ENCODE assay signal across 25 cellular contexts in genomic region chr1:85615536-85615935, GRCh38. TPM values are rescaled to one million over a fixed set of nuclear protein-coding genes. Genes with fewer than 3 reads are reported as not detected.
"Had no signal": no experiment of that assay in that cellular context is flagged by ENCODE, and none has a peak within 500 bp of the region (broad histone marks: within the 10 kb centered on the region; RNA-seq: fewer than 3 reads in every experiment).

No MANE protein-coding gene starts in this region.

- H3K4me1 Mint-ChIP-seq: activated naive CD8-positive, alpha-beta T cell treated with anti-CD3 and anti-CD28 coated beads, Interleukin-2, amount 50 U/mL, for 24 hours; central memory CD8-positive, alpha-beta T cell had no signal

- H3K9ac ChIP-seq: SK-N-SH had no signal

- H3K4me2 ChIP-seq: SK-N-SH had no signal

- H3K27me3 Mint-ChIP-seq: activated CD8-positive, alpha-beta T cell treated with anti-CD3 and anti-CD28 coated beads for 36 hours; activated naive CD8-positive, alpha-beta T cell treated with anti-CD3 and anti-CD28 coated beads, Interleukin-2, amount 50 U/mL, for 24 hours; brain; central memory CD8-positive, alpha-beta T cell had no signal

- H3K9me3 Mint-ChIP-seq: activated CD8-positive, alpha-beta T cell treated with anti-CD3 and anti-CD28 coated beads for 36 hours had no signal

- H3K36me3 ChIP-seq: Peyer's patch, SJCRH30 had no signal

- H3K4me3 Mint-ChIP-seq: activated CD8-positive, alpha-beta T cell treated with anti-CD3 and anti-CD28 coated beads for 36 hours; activated naive CD8-positive, alpha-beta T cell treated with anti-CD3 and anti-CD28 coated beads, Interleukin-2, amount 50 U/mL, for 24 hours; brain; central memory CD8-positive, alpha-beta T cell had no signal

- H3K27ac Mint-ChIP-seq: activated CD8-positive, alpha-beta T cell treated with anti-CD3 and anti-CD28 coated beads for 36 hours; activated naive CD4-positive, alpha-beta T cell treated with anti-CD3 and anti-CD28 coated beads, Interleukin-2, amount 50 U/mL, for 72 hours; activated naive CD8-positive, alpha-beta T cell treated with anti-CD3 and anti-CD28 coated beads, Interleukin-2, amount 50 U/mL, for 24 hours; brain had no signal

- H3K4me3 ChIP-seq: Peyer's patch, SJCRH30 had no signal

- H3K4me1 ChIP-seq: Peyer's patch had no signal

- H3K27me3 ChIP-seq: Peyer's patch, SJCRH30 had no signal

- H3K9me3 ChIP-seq: SJCRH30, SK-N-SH had no signal

- H3K27ac ChIP-seq: Peyer's patch, RWPE1, SJCRH30 had no signal

- ATAC-seq: activated CD4-positive, CD25-positive, alpha-beta regulatory T cell treated with anti-CD3 and anti-CD28 coated beads, Interleukin-2, amount 50 U/mL, for 24 hours; activated CD8-positive, alpha-beta T cell treated with anti-CD3 and anti-CD28 coated beads for 36 hours; activated naive CD4-positive, alpha-beta T cell treated with anti-CD3 and anti-CD28 coated beads, Interleukin-2, amount 50 U/mL, for 72 hours; activated naive CD8-positive, alpha-beta T cell treated with anti-CD3 and anti-CD28 coated beads, Interleukin-2, amount 50 U/mL, for 24 hours had no signal

- DNase-seq: activated CD4-positive, alpha-beta T cell treated with anti-CD3 and anti-CD28 coated beads for 4 hours; activated CD8-positive, alpha-beta memory T cell treated with anti-CD3 and anti-CD28 coated beads, Interleukin-2, amount 50 U/mL, for 4 hours; activated CD8-positive, alpha-beta T cell treated with anti-CD3 and anti-CD28 coated beads for 36 hours; activated naive CD4-positive, alpha-beta T cell; activated naive CD8-positive, alpha-beta T cell treated with anti-CD3 and anti-CD28 coated beads, Interleukin-2, amount 50 U/mL, for 24 hours; Karpas-422; MM.1S; NCI-H1105; NCI-H1436; NCI-H187; NCI-H2081; NCI-H510A treated with DMSO at 0.1 percent for 48 hours; NCI-H69; NK-92 treated with Interleukin-12 subunit alpha and Interleukin-12 subunit beta, amount 100 ng/mL, for 24 hours; OCI-M1; Peyer's patch; Right ventricle myocardium superior; SJCRH30; SK-N-SH had no signal

RNA-seq across cellular contexts. Expression of gene CCN1, which starts 35.0 kb away (rescaled TPM):
- total RNA-seq: activated naive CD4-positive, alpha-beta T cell treated with anti-CD3 and anti-CD28 coated beads, Interleukin-2, amount 50 U/mL, for 72 hours; T-helper 1 cell treated with Interleukin-12 subunit alpha and Interleukin-12 subunit beta and Interleukin-4 antibody, amounts not matched to agents 30 ng/mL and 1 ng/mL, for 36 hours had no signal
